Comparison of ENCODE assay signal across 19 cellular contexts in genomic region chr17:49582055-49582703, GRCh38. TPM values are rescaled to one million over a fixed set of nuclear protein-coding genes. Genes with fewer than 3 reads are reported as not detected.
"Had no signal": no experiment of that assay in that cellular context is flagged by ENCODE, and none has a peak within 500 bp of the region (broad histone marks: within the 10 kb centered on the region; RNA-seq: fewer than 3 reads in every experiment).

No MANE protein-coding gene starts in this region.

- DNase-seq: activated CD4-positive, alpha-beta memory T cell treated with anti-CD3 and anti-CD28 coated beads for 36 hours; activated CD4-positive, alpha-beta T cell treated with anti-CD3 and anti-CD28 coated beads for 4 hours; activated CD4-positive, CD25-positive, alpha-beta regulatory T cell; activated effector memory CD4-positive, alpha-beta T cell treated with anti-CD3 and anti-CD28 coated beads, Interleukin-2, amount 50 U/mL, for 16 hours; activated naive CD4-positive, alpha-beta T cell treated with anti-CD3 and anti-CD28 coated beads, Interleukin-2, amount 10 ng/mL, durations not matched to agents 7 days and 5 days; amygdala; brain microvascular endothelial cell; effector CD8-positive, alpha-beta T cell; foreskin melanocyte; hippocampal formation; left ventricle myocardium inferior; midbrain; nucleus accumbens; spleen; stimulated activated CD4-positive, alpha-beta T cell treated with anti-CD3 and anti-CD28 coated beads, Interleukin-4, amount 100 ng/mL, for 24 hours; stimulated activated naive CD8-positive, alpha-beta T cell treated with anti-CD3 and anti-CD28 coated beads, Interleukin-15, Interleukin-2, amounts not matched to agents 100 U/mL and 50 U/mL, for 24 hours had no signal

- H3K9me3 Mint-ChIP-seq: activated CD4-positive, alpha-beta memory T cell treated with anti-CD3 and anti-CD28 coated beads for 36 hours; activated naive CD4-positive, alpha-beta T cell treated with anti-CD3 and anti-CD28 coated beads, Interleukin-2, amount 10 ng/mL, durations not matched to agents 7 days and 5 days; natural killer cell treated with Interleukin-12 subunit alpha and Interleukin-12 subunit beta and Interleukin-15 and Interleukin-18, amount 100 ng/mL, for 72 hours; T-helper 1 cell treated with Interleukin-12 subunit alpha and Interleukin-12 subunit beta and Interleukin-4 antibody, amounts not matched to agents 30 μg/mL and 1 μg/mL, for 36 hours had no signal

- H3K9me3 ChIP-seq: left ventricle myocardium inferior, spleen, tibial nerve had no signal

- H3K27ac ChIP-seq: brain microvascular endothelial cell, left ventricle myocardium inferior, spleen, tibial nerve had no signal

- H3K4me3 Mint-ChIP-seq: activated CD4-positive, alpha-beta memory T cell treated with anti-CD3 and anti-CD28 coated beads for 36 hours; activated naive CD4-positive, alpha-beta T cell treated with anti-CD3 and anti-CD28 coated beads, Interleukin-2, amount 10 ng/mL, durations not matched to agents 7 days and 5 days; natural killer cell treated with Interleukin-12 subunit alpha and Interleukin-12 subunit beta and Interleukin-15 and Interleukin-18, amount 100 ng/mL, for 72 hours; T-helper 1 cell treated with Interleukin-12 subunit alpha and Interleukin-12 subunit beta and Interleukin-4 antibody, amounts not matched to agents 30 μg/mL and 1 μg/mL, for 36 hours had no signal

- H3K4me3 ChIP-seq: left ventricle myocardium inferior, spleen, tibial nerve had no signal

- H3K36me3 Mint-ChIP-seq: activated CD4-positive, alpha-beta memory T cell treated with anti-CD3 and anti-CD28 coated beads for 36 hours; activated naive CD4-positive, alpha-beta T cell treated with anti-CD3 and anti-CD28 coated beads, Interleukin-2, amount 10 ng/mL, durations not matched to agents 7 days and 5 days; natural killer cell treated with Interleukin-12 subunit alpha and Interleukin-12 subunit beta and Interleukin-15 and Interleukin-18, amount 100 ng/mL, for 72 hours had no signal

- H3K27ac Mint-ChIP-seq: activated CD4-positive, alpha-beta memory T cell treated with anti-CD3 and anti-CD28 coated beads for 36 hours; activated naive CD4-positive, alpha-beta T cell treated with anti-CD3 and anti-CD28 coated beads, Interleukin-2, amount 10 ng/mL, durations not matched to agents 7 days and 5 days; natural killer cell treated with Interleukin-12 subunit alpha and Interleukin-12 subunit beta and Interleukin-15 and Interleukin-18, amount 100 ng/mL, for 72 hours; T-helper 1 cell treated with Interleukin-12 subunit alpha and Interleukin-12 subunit beta and Interleukin-4 antibody, amounts not matched to agents 30 μg/mL and 1 μg/mL, for 36 hours had no signal

- ATAC-seq: natural killer cell treated with Interleukin-12 subunit alpha and Interleukin-12 subunit beta and Interleukin-15 and Interleukin-18, amount 100 ng/mL, for 72 hours; stimulated activated naive CD8-positive, alpha-beta T cell treated with anti-CD3 and anti-CD28 coated beads, Interleukin-15, Interleukin-2, amounts not matched to agents 100 U/mL and 50 U/mL, for 24 hours had no signal

- H3K27me3 ChIP-seq: tibial nerve had no signal

- H3K36me3 ChIP-seq: brain microvascular endothelial cell, left ventricle myocardium inferior, spleen, tibial nerve had no signal

RNA-seq across cellular contexts. Expression of gene NXPH3, which starts 6.5 kb away (rescaled TPM):
- total RNA-seq: natural killer cell treated with Interleukin-12 subunit alpha and Interleukin-12 subunit beta and Interleukin-15 and Interleukin-18, amount 100 ng/mL, for 72 hours had no signal
